8 cellular contexts compared by ENCODE assay signal in the genomic region with DNA sequence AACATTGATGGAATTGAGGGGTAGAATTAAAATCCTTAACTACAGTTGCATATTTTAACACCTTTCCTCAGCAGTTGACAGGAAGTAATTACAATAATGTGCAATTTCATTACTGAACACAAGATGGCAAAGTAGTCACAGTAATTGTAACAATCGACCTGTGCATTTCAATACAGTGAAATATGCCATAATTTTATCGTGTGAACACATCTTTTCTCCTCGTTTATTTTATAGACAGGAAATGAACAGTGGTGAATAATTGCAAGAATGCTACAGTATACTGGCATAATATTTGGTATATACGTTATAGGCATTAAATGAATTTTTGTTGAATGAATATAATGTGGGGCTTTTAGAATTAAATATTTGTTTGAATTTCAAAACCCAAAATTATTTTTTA. TPM values are rescaled to one million over a fixed set of nuclear protein-coding genes. Genes with fewer than 3 reads are reported as not detected.
DNase-seq lines count a peak whose midpoint lies in the region; ATAC-seq lines count a peak whose summit lies in the region.

No MANE protein-coding gene starts in this region.

- peak; percentile 50 for DNase-seq in NCI-H510A treated with DMSO at 0.1 percent for 48 hours (lab: John Stamatoyannopoulos, UW)
- no peak for DNase-seq in NCI-H510A (lab: John Stamatoyannopoulos, UW)
- peak; percentile 81 for DNase-seq in NCI-H774 (lab: John Stamatoyannopoulos, UW)
- DNase-seq in cerebellar cortex (ENCODE audit: low spot score), result peak; percentile 72
- peak; percentile 66 to 79 for DNase-seq in lung microvascular endothelial cell (ENCODE audit: low read depth in 2 of 2)
- no peak for DNase-seq in retina

- ATAC-seq in GM21447 (IDR thresholded peaks at IDR 0.05; ENCODE audit: unreplicated experiment) (peak; percentile 81), HG03571 (IDR thresholded peaks at IDR 0.05; ENCODE audit: unreplicated experiment) (peak; percentile 77)

RNA-seq across cellular contexts. Expression of a gene that starts 25.0 kb away (rescaled TPM):
- total RNA-seq in lung microvascular endothelial cell, result 2.2 TPM in 2 replicates

RNA-seq across cellular contexts. Expression of a gene that starts 31.4 kb away (rescaled TPM):
- total RNA-seq in lung microvascular endothelial cell, result 0.22 and 0.40 TPM in 2 replicates

Comparison
In these comparisons a context has a peak if more than half of its experiments do, and no peak if none do; other contexts are left out.
1. DNase-seq: peak in NCI-H510A treated with DMSO at 0.1 percent for 48 hours (single experiment), NCI-H774 (single experiment), cerebellar cortex (single experiment) and lung microvascular endothelial cell (2 of 2); none in NCI-H510A (single experiment) and retina (single experiment).